14 cellular contexts compared by ENCODE assay signal in genomic region chr2:239251971-239252370, GRCh38.
DNase-seq lines count a peak whose midpoint lies in the region; ATAC-seq and TF ChIP-seq lines count a peak whose summit lies in the region.
"Had no signal": no experiment of that assay in that cellular context is flagged by ENCODE, and none has a peak within 500 bp of the region (broad histone marks: within the 10 kb centered on the region; RNA-seq: fewer than 3 reads in every experiment).

No MANE protein-coding gene starts in this region.

- intact Hi-C loops in spleen (cut with DNase I; ENCODE audit: low total_unique reads) = no loop called here

- TF ChIP-seq POLR2A in spleen (IDR thresholded peaks at IDR 0.05) = no peak

- peaks cover 0 to 20% (median 0%) of the 10 kb centered on the region in 6 donors for H3K36me3 ChIP-seq in spleen

- peaks cover 31 to 100% (median 70%) of the 10 kb centered on the region in 6 donors for H3K4me1 ChIP-seq in spleen

- peaks cover 0 to 2% (median 0%) of the 10 kb centered on the region in 8 donors for H3K9me3 ChIP-seq in spleen

- H3K4me3 ChIP-seq in spleen = peak overlapping the region in 1 of 8 donors; percentile 47

- H3K27me3 ChIP-seq in layer of hippocampus (ENCODE audit: control insufficient read depth, insufficient read depth, low read length) (no peaks in the 10 kb centered on the region), spleen (replicated peaks in 1 of 7) (peaks cover 0 to 11% (median 0%) of the 10 kb centered on the region in 7 donors)

- no peak for TF ChIP-seq CTCF in spleen (IDR thresholded peaks at IDR 0.05 in 8 of 11, conservative IDR thresholded peaks at IDR 0.05 in 3 of 11)

- WGBS in spleen, 5 donors = 71 to 77% (median 73%) methylated on average over 9 of the region's 9 CpGs

- DNase-seq in COLO829 (ENCODE audit: low spot score) (peak; percentile 82), caudate nucleus (lab: John Stamatoyannopoulos, UW) (peak in 3 of 61 donors; percentile 28 to 45 (median 34)), spleen (peak; percentile 56), RPMI8226 (no peak), NCI-H510A treated with DMSO at 0.1 percent for 48 hours (lab: John Stamatoyannopoulos, UW) (no peak), hypothalamus (lab: John Stamatoyannopoulos, UW) (no peak)
- DNase-seq: activated CD4-positive, alpha-beta T cell treated with anti-CD3 and anti-CD28 coated beads for 48 hours; activated naive CD8-positive, alpha-beta T cell treated with anti-CD3 and anti-CD28 coated beads, Interleukin-2, amount 10 ng/mL, durations not matched to agents 7 days and 5 days; central memory CD4-positive, alpha-beta T cell; NCI-H2171 treated with DMSO at 0.1 percent for 48 hours; T-helper 9 cell had no signal

- ATAC-seq in HG03135 (IDR thresholded peaks at IDR 0.05; ENCODE audit: unreplicated experiment) = no peak

- H3K27ac ChIP-seq in caudate nucleus (ENCODE audit: low read depth, low read length) (peak overlapping the region; percentile 54), layer of hippocampus (ENCODE audit: low read depth, low read length) (peak overlapping the region; percentile 3), spleen (peak overlapping the region in 5 of 8 donors; percentile 54 to 84 (median 75))
- H3K27ac ChIP-seq: C4-2B had no signal

Comparison
In these comparisons a context has a peak if more than half of its experiments do, and no peak if none do; other contexts are left out.
1. DNase-seq: peak in COLO829 (single experiment) and spleen (single experiment); none in RPMI8226 (single experiment), NCI-H510A treated with DMSO at 0.1 percent for 48 hours (single experiment) and hypothalamus (0 of 51).
2. H3K27ac ChIP-seq: peak in every context shown above with its lines; median percentile 75 in spleen; 54 in caudate nucleus; 3 in layer of hippocampus.